13 cellular contexts compared by ENCODE assay signal in the genomic region with DNA sequence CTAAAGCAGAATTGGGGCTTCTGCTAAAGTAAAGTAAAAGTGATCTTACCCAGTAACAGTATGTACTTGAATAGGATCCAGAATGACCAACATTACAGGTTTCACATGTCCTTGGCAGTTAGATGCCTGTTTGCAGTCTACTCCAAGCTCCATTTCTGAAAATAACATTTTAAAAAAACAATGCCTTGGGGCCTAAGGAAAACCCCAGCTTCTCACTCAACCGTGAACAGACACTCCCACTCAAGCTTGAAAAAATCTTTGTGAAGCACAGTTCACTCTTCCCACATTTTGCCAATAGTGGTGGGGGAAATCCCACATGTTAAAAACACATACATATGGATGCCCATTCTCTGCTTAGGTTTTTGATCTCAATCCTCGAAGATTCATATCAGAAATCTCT.
DNase-seq lines count a peak whose midpoint lies in the region; ATAC-seq, FAIRE-seq and TF ChIP-seq lines count a peak whose summit lies in the region.
"Had no signal": no experiment of that assay in that cellular context is flagged by ENCODE, and none has a peak within 500 bp of the region (broad histone marks: within the 10 kb centered on the region; RNA-seq: fewer than 3 reads in every experiment).

No MANE protein-coding gene starts in this region.

- peaks cover 4% of the 10 kb centered on the region for H3K36me3 Mint-ChIP-seq in type B pancreatic cell
- H3K36me3 Mint-ChIP-seq: IgD-negative memory B cell had no signal

- H3K9ac ChIP-seq in mammary epithelial cell (ENCODE audit: insufficient read depth, low read length) = no peak overlapping the region

- no peaks in the 10 kb centered on the region for H3K9me3 ChIP-seq in mammary epithelial cell (replicated peaks; ENCODE audit: insufficient read depth, low read length)
- no peaks in the 10 kb centered on the region for H3K9me3 ChIP-seq in left lung
- H3K9me3 ChIP-seq in small intestine (ENCODE audit: control insufficient read depth, low read depth) = no peaks in the 10 kb centered on the region
- H3K9me3 ChIP-seq: ovary, testis had no signal

- no peak for FAIRE-seq in small intestine (lab: Jason Lieb, UNC)

- no peak overlapping the region for H3K27ac ChIP-seq in mammary epithelial cell (ENCODE audit: insufficient read depth, low read depth, low read length)
- no peak overlapping the region for H3K27ac ChIP-seq in left lung
- H3K27ac ChIP-seq in small intestine (ENCODE audit: low read depth in 1 of 2, low read length in 1 of 2) = no peak overlapping the region

- no peaks in the 10 kb centered on the region for H3K27me3 Mint-ChIP-seq in type B pancreatic cell
- H3K27me3 Mint-ChIP-seq: IgD-negative memory B cell had no signal

- H3K27ac Mint-ChIP-seq in type B pancreatic cell = no peak overlapping the region
- H3K27ac Mint-ChIP-seq: IgD-negative memory B cell had no signal

- WGBS in mammary epithelial cell (ENCODE audit: low coverage, missing lambda C conversion rate) = 23% methylated on average over 2 of the region's 2 CpGs
- 48 to 76% (median 68%) methylated on average over 2 of the region's 2 CpGs for WGBS in small intestine, 3 donors

- no peaks in the 10 kb centered on the region for H4K20me1 ChIP-seq in mammary epithelial cell (ENCODE audit: insufficient read depth, low read length)

- no peaks in the 10 kb centered on the region for H3K4me1 ChIP-seq in mammary epithelial cell (ENCODE audit: insufficient read depth, low read length)
- peaks cover 0 to 9% of the 10 kb centered on the region in 2 donors for H3K4me1 ChIP-seq in left lung
- H3K4me1 ChIP-seq in small intestine (ENCODE audit: control insufficient read depth in 2 of 2, insufficient read depth in 1 of 2, low read depth in 1 of 2, low read length in 1 of 2) = no peaks in the 10 kb centered on the region
- H3K4me1 ChIP-seq: testis had no signal

- CTCF ChIA-PET in mammary epithelial cell (lab: Charles Lee; ENCODE audit: low non-redundant PET) = no interaction called here

- H3K4me3 ChIP-seq in mammary epithelial cell (replicated peaks in 1 of 3; ENCODE audit: insufficient read depth in 1 of 3, low read depth in 2 of 3, low read length in 3 of 3) (no peak overlapping the region), left lung (no peak overlapping the region), small intestine (ENCODE audit: low read depth in 1 of 2, low read length in 2 of 2) (no peak overlapping the region)
- H3K4me3 ChIP-seq: ovary, testis had no signal

- H3K79me2 ChIP-seq in mammary epithelial cell (ENCODE audit: insufficient read depth, low read length) = no peaks in the 10 kb centered on the region

- peaks cover 6% of the 10 kb centered on the region for H3K4me1 Mint-ChIP-seq in type B pancreatic cell (ENCODE audit: unreplicated experiment)

- peaks cover 2% of the 10 kb centered on the region for H3K9me3 Mint-ChIP-seq in type B pancreatic cell
- H3K9me3 Mint-ChIP-seq: IgD-negative memory B cell had no signal

- ATAC-seq in HG02610 (IDR thresholded peaks at IDR 0.05; ENCODE audit: unreplicated experiment) (peak; percentile 67), left lung (peak; percentile 51), HG03565 (IDR thresholded peaks at IDR 0.05; ENCODE audit: unreplicated experiment) (no peak)

- H3K4me2 ChIP-seq in mammary epithelial cell (ENCODE audit: insufficient read depth, low read depth, low read length) = no peak overlapping the region

- H3K36me3 ChIP-seq in mammary epithelial cell (ENCODE audit: insufficient read depth, low read length) = no peaks in the 10 kb centered on the region
- H3K36me3 ChIP-seq in left lung = no peaks in the 10 kb centered on the region
- no peaks in the 10 kb centered on the region for H3K36me3 ChIP-seq in small intestine (ENCODE audit: control insufficient read depth in 2 of 2, insufficient read depth in 2 of 2, low read length in 2 of 2)
- H3K36me3 ChIP-seq: ovary had no signal

- in situ Hi-C loops in mammary epithelial cell (cut with MboI; ENCODE audit: low sequenced_read_pairs in 2 of 2) = loop anchor here in 1 of 2 donors (25.0 kb wide), 1 partner anchor 142 kb away; no protein-coding TSS in a partner anchor

- H3K4me3 Mint-ChIP-seq in type B pancreatic cell = no peak overlapping the region
- H3K4me3 Mint-ChIP-seq: IgD-negative memory B cell had no signal

- H2AFZ ChIP-seq in mammary epithelial cell (ENCODE audit: low read depth, low read length) = no peak overlapping the region

- intact Hi-C loops in mammary epithelial cell (cut with micrococcal nuclease) (no loop called here), left lung (cut with DNase I) (no loop called here)

- BruUV-seq in mammary epithelial cell (replicated peaks; lab: Mats Ljungman, UMichigan) = no TSS peak

- TF ChIP-seq CTCF in AG09319 (IDR thresholded peaks at IDR 0.05; ENCODE audit: low read depth, low read length) = no peak
- TF ChIP-seq CTCF in mammary epithelial cell (conservative IDR thresholded peaks at IDR 0.05 in 1 of 2, IDR thresholded peaks at IDR 0.05 in 1 of 2; ENCODE audit: extremely low read depth in 1 of 2, insufficient read depth in 1 of 2, low read depth in 1 of 2, low read length in 2 of 2) = no peak
- no peak for TF ChIP-seq CTCF in left lung (IDR thresholded peaks at IDR 0.05)
- TF ChIP-seq CTCF in type B pancreatic cell (conservative IDR thresholded peaks at IDR 0.05) = no peak

- dilution Hi-C loops in mammary epithelial cell (cut with HindIII; ENCODE audit: low sequenced_read_pairs) = no loop called here

- no peaks in the 10 kb centered on the region for H3K27me3 ChIP-seq in mammary epithelial cell (ENCODE audit: insufficient read depth, low read length)
- H3K27me3 ChIP-seq in left lung = no peaks in the 10 kb centered on the region
- H3K27me3 ChIP-seq in small intestine (ENCODE audit: control insufficient read depth in 2 of 2, insufficient read depth in 2 of 2, low read length in 2 of 2) = no peaks in the 10 kb centered on the region
- H3K27me3 ChIP-seq: ovary, testis had no signal

- DNase-seq in AG09319 (ENCODE audit: extremely low read depth, low read depth) (peak; percentile 43), mammary epithelial cell (peak; percentile 61), left lung (no peak), type B pancreatic cell (ENCODE audit: extremely low spot score, unreplicated experiment) (no peak), SK-N-DZ (ENCODE audit: low spot score) (no peak), small intestine (no peak)
- DNase-seq: central memory CD4-positive, alpha-beta T cell; NCI-H1930; ovary; testis had no signal

Comparison
In these comparisons a context has a peak if more than half of its experiments do, and no peak if none do; other contexts are left out.
1. DNase-seq: peak in AG09319 (single experiment) and mammary epithelial cell (single experiment); none in left lung (0 of 2), type B pancreatic cell (single experiment), SK-N-DZ (single experiment) and small intestine (single experiment).